Comparison of ENCODE assay signal across 1 cellular context in genomic region chr14:33968722-33969121, GRCh38.
TF ChIP-seq lines count a peak whose summit lies in the region.

No MANE protein-coding gene starts in this region.

TF ChIP-seq in GM23338, 12 proteins besides CTCF, POLR2A, EP300 and RAD21:
- TF ChIP-seq ETS1 (IDR thresholded peaks at IDR 0.05) (no peak), ZNF331 (CRISPR knock-in tag; IDR thresholded peaks at IDR 0.05; ENCODE audit: low read depth) (no peak), JUNB (IDR thresholded peaks at IDR 0.05; ENCODE audit: unreplicated experiment) (no peak), POLR2AphosphoS5 (IDR thresholded peaks at IDR 0.05; ENCODE audit: low read depth) (no peak)
TF ChIP-seq in GM23338: peak in this region for 0.
